ENCODE assay signal across 21 cellular contexts in the genomic region with DNA sequence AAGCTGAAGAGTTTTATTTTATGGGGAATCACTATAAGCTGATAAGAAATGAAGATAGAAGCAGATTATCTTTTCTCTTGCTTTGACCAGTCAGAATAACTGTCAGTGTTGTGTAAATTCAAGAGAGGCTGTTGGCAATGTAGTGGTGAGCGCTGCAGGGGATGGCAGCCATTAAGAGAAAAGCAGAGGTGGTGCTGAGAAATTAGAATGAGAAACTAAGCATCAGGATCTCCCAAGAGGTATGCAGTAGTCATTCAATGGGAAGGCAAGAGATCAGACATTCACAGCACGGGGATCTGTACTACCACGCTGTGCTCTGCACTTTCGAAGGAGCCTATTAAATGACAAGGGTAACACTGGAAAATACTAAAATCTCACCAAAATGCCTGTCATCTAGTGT.
"Had no signal": no experiment of that assay in that cellular context is flagged by ENCODE, and none has a peak within 500 bp of the region (broad histone marks: within the 10 kb centered on the region; RNA-seq: fewer than 3 reads in every experiment).

No MANE protein-coding gene starts in this region.

- H3K27me3 ChIP-seq: esophagus muscularis mucosa, gastrocnemius medialis, heart right ventricle, right lobe of liver, testis, tibial nerve, upper lobe of right lung, vagina had no signal

- H3K36me3 ChIP-seq: esophagus muscularis mucosa, gastrocnemius medialis, heart right ventricle, right lobe of liver, tibial nerve, upper lobe of right lung, vagina had no signal

- H3K27ac ChIP-seq: epithelial cell of prostate, esophagus muscularis mucosa, gastrocnemius medialis, heart right ventricle, psoas muscle, right lobe of liver, testis, tibial nerve, upper lobe of right lung, vagina had no signal

- FAIRE-seq: islet of Langerhans had no signal

- H3K4me1 ChIP-seq: esophagus muscularis mucosa, gastrocnemius medialis, heart right ventricle, psoas muscle, right lobe of liver, testis, tibial nerve, upper lobe of right lung, vagina had no signal

- H3K9me3 ChIP-seq: esophagus muscularis mucosa, gastrocnemius medialis, heart right ventricle, mucosa of descending colon, psoas muscle, right lobe of liver, testis, tibial nerve, upper lobe of right lung, vagina had no signal

- H3K4me3 ChIP-seq: esophagus muscularis mucosa, gastrocnemius medialis, heart right ventricle, mucosa of descending colon, psoas muscle, right lobe of liver, testis, tibial nerve, upper lobe of right lung, vagina had no signal

- DNase-seq: effector memory CD4-positive, alpha-beta T cell; gastrocnemius medialis; heart right ventricle; hypothalamus; kidney glomerular epithelial cell; mammary epithelial cell; mucosa of descending colon; naive thymus-derived CD8-positive, alpha-beta T cell; occipital lobe; psoas muscle; retina; right lobe of liver; stimulated activated CD4-positive, alpha-beta T cell treated with anti-CD3 and anti-CD28 coated beads, Interleukin-4, amount 100 ng/mL, for 1 hour; stimulated activated naive CD8-positive, alpha-beta T cell treated with anti-CD3 and anti-CD28 coated beads, Interleukin-15, amount 100 ng/mL, for 72 hours; testis; upper lobe of right lung had no signal
